ENCODE assay signal across 1 cellular context in the genomic region with DNA sequence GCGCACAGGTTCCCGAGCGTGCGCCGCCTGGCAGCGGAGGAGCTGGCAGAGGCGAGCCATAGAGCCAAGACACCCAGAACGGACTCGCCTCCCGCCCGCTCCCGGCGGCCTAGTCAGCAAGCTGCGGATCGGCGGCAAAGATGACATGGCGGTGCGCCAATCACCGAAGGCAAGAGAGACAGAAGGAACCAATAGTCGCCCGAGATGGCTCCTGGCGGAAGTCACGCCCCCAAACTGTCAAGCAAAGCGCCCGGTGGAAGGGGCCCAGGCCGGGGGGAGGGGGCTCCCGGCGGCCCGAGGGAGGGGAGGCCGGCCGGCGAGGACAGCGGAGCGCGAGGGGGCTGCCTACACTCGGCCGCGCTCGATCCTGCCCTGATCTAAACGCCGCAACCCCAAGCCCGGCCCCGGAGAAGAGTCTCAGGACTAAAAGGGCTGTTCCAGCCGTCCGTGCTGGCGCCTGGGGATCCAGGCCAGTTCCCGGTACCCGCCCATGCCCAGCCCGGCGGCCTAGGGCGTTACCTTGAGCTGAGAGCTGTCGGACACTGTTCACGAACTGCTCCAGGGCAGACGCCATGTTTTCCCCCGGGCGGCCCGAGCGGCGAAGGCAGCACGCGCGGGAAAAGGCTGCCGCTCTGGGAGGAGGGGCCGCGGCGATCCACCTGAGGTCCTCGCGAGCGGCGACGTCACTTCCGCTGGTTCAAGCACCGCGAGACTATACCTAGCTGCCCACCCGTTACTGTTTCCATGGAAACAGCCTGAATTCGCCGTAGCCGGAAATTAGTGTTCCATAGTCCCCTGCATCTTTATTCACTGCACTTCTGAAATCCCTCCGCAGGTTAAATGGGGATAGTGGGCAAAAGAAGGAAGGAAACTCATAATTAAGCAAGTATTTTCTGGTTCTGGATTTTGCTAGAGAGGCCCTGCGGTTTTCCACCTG.
TF ChIP-seq lines count a peak whose summit lies in the region.

A gene (minus strand): TSS at position 634 of the 937 bp plus-strand sequence. CDS start 60 bp downstream, at position 574.

TF ChIP-seq in HepG2, 621 proteins besides CTCF, POLR2A, EP300 and RAD21 (continued from another document and continues in another):
- TF ChIP-seq, protein P1, sequence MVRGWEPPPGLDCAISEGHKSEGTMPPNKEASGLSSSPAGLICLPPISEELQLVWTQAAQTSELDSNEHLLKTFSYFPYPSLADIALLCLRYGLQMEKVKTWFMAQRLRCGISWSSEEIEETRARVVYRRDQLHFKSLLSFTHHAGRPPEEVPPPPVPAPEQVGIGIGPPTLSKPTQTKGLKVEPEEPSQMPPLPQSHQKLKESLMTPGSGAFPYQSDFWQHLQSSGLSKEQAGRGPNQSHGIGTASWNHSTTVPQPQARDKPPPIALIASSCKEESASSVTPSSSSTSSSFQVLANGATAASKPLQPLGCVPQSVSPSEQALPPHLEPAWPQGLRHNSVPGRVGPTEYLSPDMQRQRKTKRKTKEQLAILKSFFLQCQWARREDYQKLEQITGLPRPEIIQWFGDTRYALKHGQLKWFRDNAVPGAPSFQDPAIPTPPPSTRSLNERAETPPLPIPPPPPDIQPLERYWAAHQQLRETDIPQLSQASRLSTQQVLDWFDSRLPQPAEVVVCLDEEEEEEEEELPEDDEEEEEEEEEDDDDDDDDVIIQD (CRISPR knock-in tag; IDR thresholded peaks at IDR 0.05; ENCODE audit: low read depth) = no peak
- TF ChIP-seq, protein P2, sequence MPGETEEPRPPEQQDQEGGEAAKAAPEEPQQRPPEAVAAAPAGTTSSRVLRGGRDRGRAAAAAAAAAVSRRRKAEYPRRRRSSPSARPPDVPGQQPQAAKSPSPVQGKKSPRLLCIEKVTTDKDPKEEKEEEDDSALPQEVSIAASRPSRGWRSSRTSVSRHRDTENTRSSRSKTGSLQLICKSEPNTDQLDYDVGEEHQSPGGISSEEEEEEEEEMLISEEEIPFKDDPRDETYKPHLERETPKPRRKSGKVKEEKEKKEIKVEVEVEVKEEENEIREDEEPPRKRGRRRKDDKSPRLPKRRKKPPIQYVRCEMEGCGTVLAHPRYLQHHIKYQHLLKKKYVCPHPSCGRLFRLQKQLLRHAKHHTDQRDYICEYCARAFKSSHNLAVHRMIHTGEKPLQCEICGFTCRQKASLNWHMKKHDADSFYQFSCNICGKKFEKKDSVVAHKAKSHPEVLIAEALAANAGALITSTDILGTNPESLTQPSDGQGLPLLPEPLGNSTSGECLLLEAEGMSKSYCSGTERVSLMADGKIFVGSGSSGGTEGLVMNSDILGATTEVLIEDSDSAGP (CRISPR knock-in tag; IDR thresholded peaks at IDR 0.05; ENCODE audit: borderline replicate concordance) = peak; percentile 82; the same call in 1 of the 2 replicates
- TF ChIP-seq SATB2 (CRISPR knock-in tag; IDR thresholded peaks at IDR 0.05) (peak; percentile 44; the same call in 1 of the 2 replicates), ZNF234 (CRISPR knock-in tag; conservative IDR thresholded peaks at IDR 0.05) (no peak), ZNF713 (CRISPR knock-in tag; IDR thresholded peaks at IDR 0.05) (0 out of 2 replicates have a peak, but pooled peaks have one; percentile 59), TAF1 (CRISPR knock-in tag; IDR thresholded peaks at IDR 0.05) (peak; percentile 65), ZNF205 (CRISPR knock-in tag; IDR thresholded peaks at IDR 0.05) (no peak), ZFX (CRISPR knock-in tag; IDR thresholded peaks at IDR 0.05; ENCODE audit: low read depth) (peak; percentile 87), NR1H2 (CRISPR knock-in tag; IDR thresholded peaks at IDR 0.05; ENCODE audit: borderline replicate concordance, low read depth) (no peak), ZNF143 (CRISPR knock-in tag; IDR thresholded peaks at IDR 0.05) (no peak), ZNF446 (CRISPR knock-in tag; IDR thresholded peaks at IDR 0.05) (no peak), RARA (CRISPR knock-in tag; IDR thresholded peaks at IDR 0.05) (peak; percentile 21; the same call in 1 of the 2 replicates)
- TF ChIP-seq, protein P3, sequence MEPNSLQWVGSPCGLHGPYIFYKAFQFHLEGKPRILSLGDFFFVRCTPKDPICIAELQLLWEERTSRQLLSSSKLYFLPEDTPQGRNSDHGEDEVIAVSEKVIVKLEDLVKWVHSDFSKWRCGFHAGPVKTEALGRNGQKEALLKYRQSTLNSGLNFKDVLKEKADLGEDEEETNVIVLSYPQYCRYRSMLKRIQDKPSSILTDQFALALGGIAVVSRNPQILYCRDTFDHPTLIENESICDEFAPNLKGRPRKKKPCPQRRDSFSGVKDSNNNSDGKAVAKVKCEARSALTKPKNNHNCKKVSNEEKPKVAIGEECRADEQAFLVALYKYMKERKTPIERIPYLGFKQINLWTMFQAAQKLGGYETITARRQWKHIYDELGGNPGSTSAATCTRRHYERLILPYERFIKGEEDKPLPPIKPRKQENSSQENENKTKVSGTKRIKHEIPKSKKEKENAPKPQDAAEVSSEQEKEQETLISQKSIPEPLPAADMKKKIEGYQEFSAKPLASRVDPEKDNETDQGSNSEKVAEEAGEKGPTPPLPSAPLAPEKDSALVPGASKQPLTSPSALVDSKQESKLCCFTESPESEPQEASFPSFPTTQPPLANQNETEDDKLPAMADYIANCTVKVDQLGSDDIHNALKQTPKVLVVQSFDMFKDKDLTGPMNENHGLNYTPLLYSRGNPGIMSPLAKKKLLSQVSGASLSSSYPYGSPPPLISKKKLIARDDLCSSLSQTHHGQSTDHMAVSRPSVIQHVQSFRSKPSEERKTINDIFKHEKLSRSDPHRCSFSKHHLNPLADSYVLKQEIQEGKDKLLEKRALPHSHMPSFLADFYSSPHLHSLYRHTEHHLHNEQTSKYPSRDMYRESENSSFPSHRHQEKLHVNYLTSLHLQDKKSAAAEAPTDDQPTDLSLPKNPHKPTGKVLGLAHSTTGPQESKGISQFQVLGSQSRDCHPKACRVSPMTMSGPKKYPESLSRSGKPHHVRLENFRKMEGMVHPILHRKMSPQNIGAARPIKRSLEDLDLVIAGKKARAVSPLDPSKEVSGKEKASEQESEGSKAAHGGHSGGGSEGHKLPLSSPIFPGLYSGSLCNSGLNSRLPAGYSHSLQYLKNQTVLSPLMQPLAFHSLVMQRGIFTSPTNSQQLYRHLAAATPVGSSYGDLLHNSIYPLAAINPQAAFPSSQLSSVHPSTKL (CRISPR knock-in tag; IDR thresholded peaks at IDR 0.05) = no peak
- TF ChIP-seq, protein P4, sequence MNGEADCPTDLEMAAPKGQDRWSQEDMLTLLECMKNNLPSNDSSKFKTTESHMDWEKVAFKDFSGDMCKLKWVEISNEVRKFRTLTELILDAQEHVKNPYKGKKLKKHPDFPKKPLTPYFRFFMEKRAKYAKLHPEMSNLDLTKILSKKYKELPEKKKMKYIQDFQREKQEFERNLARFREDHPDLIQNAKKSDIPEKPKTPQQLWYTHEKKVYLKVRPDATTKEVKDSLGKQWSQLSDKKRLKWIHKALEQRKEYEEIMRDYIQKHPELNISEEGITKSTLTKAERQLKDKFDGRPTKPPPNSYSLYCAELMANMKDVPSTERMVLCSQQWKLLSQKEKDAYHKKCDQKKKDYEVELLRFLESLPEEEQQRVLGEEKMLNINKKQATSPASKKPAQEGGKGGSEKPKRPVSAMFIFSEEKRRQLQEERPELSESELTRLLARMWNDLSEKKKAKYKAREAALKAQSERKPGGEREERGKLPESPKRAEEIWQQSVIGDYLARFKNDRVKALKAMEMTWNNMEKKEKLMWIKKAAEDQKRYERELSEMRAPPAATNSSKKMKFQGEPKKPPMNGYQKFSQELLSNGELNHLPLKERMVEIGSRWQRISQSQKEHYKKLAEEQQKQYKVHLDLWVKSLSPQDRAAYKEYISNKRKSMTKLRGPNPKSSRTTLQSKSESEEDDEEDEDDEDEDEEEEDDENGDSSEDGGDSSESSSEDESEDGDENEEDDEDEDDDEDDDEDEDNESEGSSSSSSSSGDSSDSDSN (CRISPR knock-in tag; IDR thresholded peaks at IDR 0.05) = peak; percentile 59; the same call in 1 of the 2 replicates
- TF ChIP-seq, protein P5, sequence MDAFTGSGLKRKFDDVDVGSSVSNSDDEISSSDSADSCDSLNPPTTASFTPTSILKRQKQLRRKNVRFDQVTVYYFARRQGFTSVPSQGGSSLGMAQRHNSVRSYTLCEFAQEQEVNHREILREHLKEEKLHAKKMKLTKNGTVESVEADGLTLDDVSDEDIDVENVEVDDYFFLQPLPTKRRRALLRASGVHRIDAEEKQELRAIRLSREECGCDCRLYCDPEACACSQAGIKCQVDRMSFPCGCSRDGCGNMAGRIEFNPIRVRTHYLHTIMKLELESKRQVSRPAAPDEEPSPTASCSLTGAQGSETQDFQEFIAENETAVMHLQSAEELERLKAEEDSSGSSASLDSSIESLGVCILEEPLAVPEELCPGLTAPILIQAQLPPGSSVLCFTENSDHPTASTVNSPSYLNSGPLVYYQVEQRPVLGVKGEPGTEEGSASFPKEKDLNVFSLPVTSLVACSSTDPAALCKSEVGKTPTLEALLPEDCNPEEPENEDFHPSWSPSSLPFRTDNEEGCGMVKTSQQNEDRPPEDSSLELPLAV (CRISPR knock-in tag; conservative IDR thresholded peaks at IDR 0.05; ENCODE audit: low read depth) = no peak
- TF ChIP-seq, protein P6, sequence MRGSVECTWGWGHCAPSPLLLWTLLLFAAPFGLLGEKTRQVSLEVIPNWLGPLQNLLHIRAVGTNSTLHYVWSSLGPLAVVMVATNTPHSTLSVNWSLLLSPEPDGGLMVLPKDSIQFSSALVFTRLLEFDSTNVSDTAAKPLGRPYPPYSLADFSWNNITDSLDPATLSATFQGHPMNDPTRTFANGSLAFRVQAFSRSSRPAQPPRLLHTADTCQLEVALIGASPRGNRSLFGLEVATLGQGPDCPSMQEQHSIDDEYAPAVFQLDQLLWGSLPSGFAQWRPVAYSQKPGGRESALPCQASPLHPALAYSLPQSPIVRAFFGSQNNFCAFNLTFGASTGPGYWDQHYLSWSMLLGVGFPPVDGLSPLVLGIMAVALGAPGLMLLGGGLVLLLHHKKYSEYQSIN (CRISPR knock-in tag; IDR thresholded peaks at IDR 0.05; ENCODE audit: borderline replicate concordance) = no peak
- TF ChIP-seq, protein P7, sequence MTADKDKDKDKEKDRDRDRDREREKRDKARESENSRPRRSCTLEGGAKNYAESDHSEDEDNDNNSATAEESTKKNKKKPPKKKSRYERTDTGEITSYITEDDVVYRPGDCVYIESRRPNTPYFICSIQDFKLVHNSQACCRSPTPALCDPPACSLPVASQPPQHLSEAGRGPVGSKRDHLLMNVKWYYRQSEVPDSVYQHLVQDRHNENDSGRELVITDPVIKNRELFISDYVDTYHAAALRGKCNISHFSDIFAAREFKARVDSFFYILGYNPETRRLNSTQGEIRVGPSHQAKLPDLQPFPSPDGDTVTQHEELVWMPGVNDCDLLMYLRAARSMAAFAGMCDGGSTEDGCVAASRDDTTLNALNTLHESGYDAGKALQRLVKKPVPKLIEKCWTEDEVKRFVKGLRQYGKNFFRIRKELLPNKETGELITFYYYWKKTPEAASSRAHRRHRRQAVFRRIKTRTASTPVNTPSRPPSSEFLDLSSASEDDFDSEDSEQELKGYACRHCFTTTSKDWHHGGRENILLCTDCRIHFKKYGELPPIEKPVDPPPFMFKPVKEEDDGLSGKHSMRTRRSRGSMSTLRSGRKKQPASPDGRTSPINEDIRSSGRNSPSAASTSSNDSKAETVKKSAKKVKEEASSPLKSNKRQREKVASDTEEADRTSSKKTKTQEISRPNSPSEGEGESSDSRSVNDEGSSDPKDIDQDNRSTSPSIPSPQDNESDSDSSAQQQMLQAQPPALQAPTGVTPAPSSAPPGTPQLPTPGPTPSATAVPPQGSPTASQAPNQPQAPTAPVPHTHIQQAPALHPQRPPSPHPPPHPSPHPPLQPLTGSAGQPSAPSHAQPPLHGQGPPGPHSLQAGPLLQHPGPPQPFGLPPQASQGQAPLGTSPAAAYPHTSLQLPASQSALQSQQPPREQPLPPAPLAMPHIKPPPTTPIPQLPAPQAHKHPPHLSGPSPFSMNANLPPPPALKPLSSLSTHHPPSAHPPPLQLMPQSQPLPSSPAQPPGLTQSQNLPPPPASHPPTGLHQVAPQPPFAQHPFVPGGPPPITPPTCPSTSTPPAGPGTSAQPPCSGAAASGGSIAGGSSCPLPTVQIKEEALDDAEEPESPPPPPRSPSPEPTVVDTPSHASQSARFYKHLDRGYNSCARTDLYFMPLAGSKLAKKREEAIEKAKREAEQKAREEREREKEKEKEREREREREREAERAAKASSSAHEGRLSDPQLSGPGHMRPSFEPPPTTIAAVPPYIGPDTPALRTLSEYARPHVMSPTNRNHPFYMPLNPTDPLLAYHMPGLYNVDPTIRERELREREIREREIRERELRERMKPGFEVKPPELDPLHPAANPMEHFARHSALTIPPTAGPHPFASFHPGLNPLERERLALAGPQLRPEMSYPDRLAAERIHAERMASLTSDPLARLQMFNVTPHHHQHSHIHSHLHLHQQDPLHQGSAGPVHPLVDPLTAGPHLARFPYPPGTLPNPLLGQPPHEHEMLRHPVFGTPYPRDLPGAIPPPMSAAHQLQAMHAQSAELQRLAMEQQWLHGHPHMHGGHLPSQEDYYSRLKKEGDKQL (CRISPR knock-in tag; IDR thresholded peaks at IDR 0.05; ENCODE audit: low read depth) = 0 out of 2 replicates have a peak, but pooled peaks have one; percentile 31
- TF ChIP-seq, protein P8, sequence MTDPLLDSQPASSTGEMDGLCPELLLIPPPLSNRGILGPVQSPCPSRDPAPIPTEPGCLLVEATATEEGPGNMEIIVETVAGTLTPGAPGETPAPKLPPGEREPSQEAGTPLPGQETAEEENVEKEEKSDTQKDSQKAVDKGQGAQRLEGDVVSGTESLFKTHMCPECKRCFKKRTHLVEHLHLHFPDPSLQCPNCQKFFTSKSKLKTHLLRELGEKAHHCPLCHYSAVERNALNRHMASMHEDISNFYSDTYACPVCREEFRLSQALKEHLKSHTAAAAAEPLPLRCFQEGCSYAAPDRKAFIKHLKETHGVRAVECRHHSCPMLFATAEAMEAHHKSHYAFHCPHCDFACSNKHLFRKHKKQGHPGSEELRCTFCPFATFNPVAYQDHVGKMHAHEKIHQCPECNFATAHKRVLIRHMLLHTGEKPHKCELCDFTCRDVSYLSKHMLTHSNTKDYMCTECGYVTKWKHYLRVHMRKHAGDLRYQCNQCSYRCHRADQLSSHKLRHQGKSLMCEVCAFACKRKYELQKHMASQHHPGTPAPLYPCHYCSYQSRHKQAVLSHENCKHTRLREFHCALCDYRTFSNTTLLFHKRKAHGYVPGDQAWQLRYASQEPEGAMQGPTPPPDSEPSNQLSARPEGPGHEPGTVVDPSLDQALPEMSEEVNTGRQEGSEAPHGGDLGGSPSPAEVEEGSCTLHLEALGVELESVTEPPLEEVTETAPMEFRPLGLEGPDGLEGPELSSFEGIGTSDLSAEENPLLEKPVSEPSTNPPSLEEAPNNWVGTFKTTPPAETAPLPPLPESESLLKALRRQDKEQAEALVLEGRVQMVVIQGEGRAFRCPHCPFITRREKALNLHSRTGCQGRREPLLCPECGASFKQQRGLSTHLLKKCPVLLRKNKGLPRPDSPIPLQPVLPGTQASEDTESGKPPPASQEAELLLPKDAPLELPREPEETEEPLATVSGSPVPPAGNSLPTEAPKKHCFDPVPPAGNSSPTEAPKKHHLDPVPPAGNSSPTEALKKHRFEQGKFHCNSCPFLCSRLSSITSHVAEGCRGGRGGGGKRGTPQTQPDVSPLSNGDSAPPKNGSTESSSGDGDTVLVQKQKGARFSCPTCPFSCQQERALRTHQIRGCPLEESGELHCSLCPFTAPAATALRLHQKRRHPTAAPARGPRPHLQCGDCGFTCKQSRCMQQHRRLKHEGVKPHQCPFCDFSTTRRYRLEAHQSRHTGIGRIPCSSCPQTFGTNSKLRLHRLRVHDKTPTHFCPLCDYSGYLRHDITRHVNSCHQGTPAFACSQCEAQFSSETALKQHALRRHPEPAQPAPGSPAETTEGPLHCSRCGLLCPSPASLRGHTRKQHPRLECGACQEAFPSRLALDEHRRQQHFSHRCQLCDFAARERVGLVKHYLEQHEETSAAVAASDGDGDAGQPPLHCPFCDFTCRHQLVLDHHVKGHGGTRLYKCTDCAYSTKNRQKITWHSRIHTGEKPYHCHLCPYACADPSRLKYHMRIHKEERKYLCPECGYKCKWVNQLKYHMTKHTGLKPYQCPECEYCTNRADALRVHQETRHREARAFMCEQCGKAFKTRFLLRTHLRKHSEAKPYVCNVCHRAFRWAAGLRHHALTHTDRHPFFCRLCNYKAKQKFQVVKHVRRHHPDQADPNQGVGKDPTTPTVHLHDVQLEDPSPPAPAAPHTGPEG (CRISPR knock-in tag; IDR thresholded peaks at IDR 0.05) = 0 out of 2 replicates have a peak, but pooled peaks have one; percentile 15
